Comparison of ENCODE assay signal across 18 cellular contexts in the genomic region with DNA sequence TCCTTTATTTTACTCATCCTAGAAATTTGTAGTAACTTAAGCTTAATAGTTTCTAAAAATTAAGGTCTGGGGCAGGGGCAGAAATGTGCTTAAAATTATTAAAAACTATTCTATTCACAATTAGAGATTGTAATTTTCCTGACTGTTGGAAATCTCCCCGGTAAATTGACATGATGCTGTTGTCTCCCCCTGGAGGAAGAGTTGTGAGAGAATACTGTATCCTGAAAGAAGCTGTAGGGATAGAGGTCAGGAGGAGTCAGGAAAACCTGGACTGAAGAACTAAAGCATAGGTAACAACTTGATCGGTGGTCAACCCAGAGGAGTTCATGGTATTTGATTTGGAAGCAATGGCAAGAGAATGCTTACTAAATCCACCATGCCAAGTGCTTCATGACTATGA. TPM values are rescaled to one million over a fixed set of nuclear protein-coding genes. Genes with fewer than 3 reads are reported as not detected.
DNase-seq lines count a peak whose midpoint lies in the region; ATAC-seq and TF ChIP-seq lines count a peak whose summit lies in the region.
"Had no signal": no experiment of that assay in that cellular context is flagged by ENCODE, and none has a peak within 500 bp of the region (broad histone marks: within the 10 kb centered on the region; RNA-seq: fewer than 3 reads in every experiment).

No MANE protein-coding gene starts in this region.

- H3K18ac ChIP-seq in mesendoderm (ENCODE audit: low read length), result no peak overlapping the region

- H3K79me2 ChIP-seq in mesendoderm (ENCODE audit: control insufficient read depth, insufficient read depth, low read length), result peaks cover 8% of the 10 kb centered on the region

- H3K23ac ChIP-seq in mesendoderm (ENCODE audit: low read length), result no peak overlapping the region

- H3K4me2 ChIP-seq in mesendoderm (ENCODE audit: low read length), result no peak overlapping the region

- H2AK5ac ChIP-seq in mesendoderm (ENCODE audit: low read length), result no peak overlapping the region

- no peak overlapping the region for H4K5ac ChIP-seq in mesendoderm (ENCODE audit: low read length)

- no peaks in the 10 kb centered on the region for H3K27me3 Mint-ChIP-seq in activated CD4-positive, alpha-beta T cell treated with anti-CD3 and anti-CD28 coated beads, Interleukin-2, amount 10 ng/mL, durations not matched to agents 24 days and 14 days
- H3K27me3 Mint-ChIP-seq: activated naive CD4-positive, alpha-beta T cell treated with anti-CD3 and anti-CD28 coated beads, Interleukin-2, amount 10 ng/mL, durations not matched to agents 7 days and 5 days had no signal

- no peak overlapping the region for H3K4me3 Mint-ChIP-seq in activated CD4-positive, alpha-beta T cell treated with anti-CD3 and anti-CD28 coated beads, Interleukin-2, amount 10 ng/mL, durations not matched to agents 24 days and 14 days
- H3K4me3 Mint-ChIP-seq: activated naive CD4-positive, alpha-beta T cell treated with anti-CD3 and anti-CD28 coated beads, Interleukin-2, amount 10 ng/mL, durations not matched to agents 7 days and 5 days had no signal

- no peak overlapping the region for H2BK120ac ChIP-seq in mesendoderm (ENCODE audit: low read depth, low read length)

- H2BK5ac ChIP-seq in mesendoderm (ENCODE audit: low read length), result no peak overlapping the region

- intact Hi-C loops in A673 (cut with micrococcal nuclease; ENCODE audit: unreplicated experiment), result no loop called here
- intact Hi-C loops in colonic mucosa (cut with DNase I), result no loop called here
- intact Hi-C loops in activated CD4-positive, alpha-beta T cell treated with anti-CD3 and anti-CD28 coated beads, Interleukin-2, amount 10 ng/mL, durations not matched to agents 24 days and 14 days (cut with micrococcal nuclease), result no loop called here

- H3K27ac Mint-ChIP-seq in activated CD4-positive, alpha-beta T cell treated with anti-CD3 and anti-CD28 coated beads, Interleukin-2, amount 10 ng/mL, durations not matched to agents 24 days and 14 days, result no peak overlapping the region
- H3K27ac Mint-ChIP-seq: activated naive CD4-positive, alpha-beta T cell treated with anti-CD3 and anti-CD28 coated beads, Interleukin-2, amount 10 ng/mL, durations not matched to agents 7 days and 5 days had no signal

- CTCF ChIA-PET in A673 (lab: Charles Lee), result interaction anchor here (0.5 to 1.1 kb wide), 2 partner anchors 16 to 168 kb away, joined by 3 to 9 read pairs; no protein-coding TSS in a partner anchor

- peaks cover 10% of the 10 kb centered on the region for H3K4me1 Mint-ChIP-seq in activated CD4-positive, alpha-beta T cell treated with anti-CD3 and anti-CD28 coated beads, Interleukin-2, amount 10 ng/mL, durations not matched to agents 24 days and 14 days

- H3K56ac ChIP-seq in mesendoderm (ENCODE audit: low read length), result no peak overlapping the region

- no CpG with 5 or more reads among the region's 2 CpGs for WGBS in mesendoderm (ENCODE audit: extremely low coverage, insufficient coverage, low lambda C conversion rate)

- no peak overlapping the region for H2BK15ac ChIP-seq in mesendoderm (replicated peaks; ENCODE audit: low read depth)

- H3K36me3 ChIP-seq in A673 (ENCODE audit: insufficient read depth, low read length, poor library complexity, severe bottlenecking), result no peaks in the 10 kb centered on the region
- H3K36me3 ChIP-seq in colonic mucosa, result no peaks in the 10 kb centered on the region
- peaks cover 2% of the 10 kb centered on the region for H3K36me3 ChIP-seq in mesendoderm (ENCODE audit: control insufficient read depth, insufficient read depth, low read length)

- TF ChIP-seq CTCF in A673 (conservative IDR thresholded peaks at IDR 0.05; ENCODE audit: low read depth, low read length) (peak; percentile 49), LNCAP (IDR thresholded peaks at IDR 0.05) (0 out of 2 replicates have a peak, but pooled peaks have one; percentile 15), colonic mucosa (IDR thresholded peaks at IDR 0.05) (peak; percentile 12)

- H3K4me3 ChIP-seq in A673 (ENCODE audit: low read depth, low read length, poor library complexity, severe bottlenecking), result no peak overlapping the region
- no peak overlapping the region for H3K4me3 ChIP-seq in colonic mucosa
- no peak overlapping the region for H3K4me3 ChIP-seq in mesendoderm (ENCODE audit: low read length)
- H3K4me3 ChIP-seq: SK-N-MC, spleen had no signal

- peaks cover 8% of the 10 kb centered on the region for H3K79me1 ChIP-seq in mesendoderm (ENCODE audit: low read length)

- H3K4ac ChIP-seq in mesendoderm (ENCODE audit: low read depth, low read length), result no peak overlapping the region

- H4K8ac ChIP-seq in mesendoderm (ENCODE audit: low read depth, low read length), result no peak overlapping the region

- DNase-seq in A673 (ENCODE audit: low spot score) (no peak), colonic mucosa (no peak), mesendoderm (peak; percentile 43), NCI-H2107 treated with DMSO at 0.1 percent for 48 hours (lab: John Stamatoyannopoulos, UW; ENCODE audit: unreplicated experiment) (no peak)
- DNase-seq in activated CD4-positive, alpha-beta T cell treated with anti-CD3 and anti-CD28 coated beads, Interleukin-2, amount 10 ng/mL, durations not matched to agents 24 days and 14 days, result no peak
- DNase-seq: activated naive CD4-positive, alpha-beta T cell treated with anti-CD3 and anti-CD28 coated beads, Interleukin-2, amount 10 ng/mL, durations not matched to agents 7 days and 5 days; caudate nucleus; DMS 273 treated with DMSO at 0.1 percent for 48 hours; erythroblast; NCI-H1930; occipital lobe; spleen had no signal

- POLR2A ChIA-PET in A673 (lab: Charles Lee; ENCODE audit: low non-redundant PET), result no interaction called here

- ATAC-seq in HG02852 (IDR thresholded peaks at IDR 0.05; ENCODE audit: unreplicated experiment) (no peak), GM21717 (IDR thresholded peaks at IDR 0.05; ENCODE audit: unreplicated experiment) (no peak)

- H3K9me3 ChIP-seq in A673 (ENCODE audit: low read depth, low read length, poor library complexity, severe bottlenecking), result no peaks in the 10 kb centered on the region
- H3K9me3 ChIP-seq in colonic mucosa, result no peaks in the 10 kb centered on the region
- H3K9me3 ChIP-seq: spleen had no signal

- no peak overlapping the region for H3K9ac ChIP-seq in colonic mucosa (ENCODE audit: low read depth in 2 of 2, low read length in 2 of 2)
- H3K9ac ChIP-seq in mesendoderm (ENCODE audit: low read length), result no peak overlapping the region

- H3K27ac ChIP-seq in A673 (ENCODE audit: low read depth, low read length, poor library complexity, severe bottlenecking) (no peak overlapping the region), colonic mucosa (no peak overlapping the region), mesendoderm (ENCODE audit: low read depth, low read length) (no peak overlapping the region)
- H3K27ac ChIP-seq: SK-N-MC, spleen had no signal

- H3K9me3 Mint-ChIP-seq in activated CD4-positive, alpha-beta T cell treated with anti-CD3 and anti-CD28 coated beads, Interleukin-2, amount 10 ng/mL, durations not matched to agents 24 days and 14 days, result peaks cover 4% of the 10 kb centered on the region
- H3K9me3 Mint-ChIP-seq: activated naive CD4-positive, alpha-beta T cell treated with anti-CD3 and anti-CD28 coated beads, Interleukin-2, amount 10 ng/mL, durations not matched to agents 7 days and 5 days had no signal

- peaks cover 7% of the 10 kb centered on the region for H3K36me3 Mint-ChIP-seq in activated CD4-positive, alpha-beta T cell treated with anti-CD3 and anti-CD28 coated beads, Interleukin-2, amount 10 ng/mL, durations not matched to agents 24 days and 14 days (ENCODE audit: low read depth)

- H3K27me3 ChIP-seq in A673 (replicated peaks; ENCODE audit: insufficient read depth, low read depth, low read length, poor library complexity) (no peaks in the 10 kb centered on the region), colonic mucosa (no peaks in the 10 kb centered on the region), mesendoderm (ENCODE audit: insufficient read depth, low read length, poor library complexity) (no peaks in the 10 kb centered on the region)
- H3K27me3 ChIP-seq: spleen had no signal

- H3K4me1 ChIP-seq in A673 (ENCODE audit: insufficient read depth, low read length, poor library complexity, severe bottlenecking) (peaks cover 14% of the 10 kb centered on the region), colonic mucosa (no peaks in the 10 kb centered on the region), mesendoderm (ENCODE audit: control insufficient read depth, low read depth, low read length) (no peaks in the 10 kb centered on the region)

- no TSS peak for BruUV-seq in A673 (replicated peaks; lab: Mats Ljungman, UMichigan)

RNA-seq across cellular contexts. Expression of a gene that starts 16.2 kb away (rescaled TPM):
- 1.2 and 1.5 TPM in 2 replicates for total RNA-seq in A673 (2021)
- 10 to 100 TPM; 10.4 to 15.7 TPM for total RNA-seq in colonic mucosa
- polyA plus RNA-seq in mesendoderm (2013, experiment 1 of 2), result 0.21 TPM
- 0.14 TPM for polyA plus RNA-seq in mesendoderm (2013, experiment 2 of 2)
- total RNA-seq in activated CD4-positive, alpha-beta T cell treated with anti-CD3 and anti-CD28 coated beads, Interleukin-2, amount 10 ng/mL, durations not matched to agents 24 days and 14 days, result 0.24 TPM in 1 of 2 replicates, not detected in the other

RNA-seq across cellular contexts. Expression of a gene that starts 21.9 kb away (rescaled TPM):
- total RNA-seq in A673 (2021) (31.4 and 33.3 TPM in 2 replicates), colonic mucosa (10 to 100 TPM in 1 of 2 donors, 1 to 10 TPM in 1; 7.0 to 12.7 TPM)
- 10.6 TPM for polyA plus RNA-seq in mesendoderm (2013, experiment 1 of 2)
- polyA plus RNA-seq in mesendoderm (2013, experiment 2 of 2), result 10.4 TPM
- 10.6 TPM in 2 replicates for total RNA-seq in activated CD4-positive, alpha-beta T cell treated with anti-CD3 and anti-CD28 coated beads, Interleukin-2, amount 10 ng/mL, durations not matched to agents 24 days and 14 days

RNA-seq across cellular contexts. Expression of a gene that starts 26.2 kb away (rescaled TPM):
- not detected in 2 replicates for total RNA-seq in A673 (2021)
- 100 to 1,000 TPM; 122 to 155 TPM for total RNA-seq in colonic mucosa
- polyA plus RNA-seq in mesendoderm (2013, experiment 1 of 2), result not detected
- 0.07 TPM for polyA plus RNA-seq in mesendoderm (2013, experiment 2 of 2)
- 0.23 TPM in 1 of 2 replicates, not detected in the other for total RNA-seq in activated CD4-positive, alpha-beta T cell treated with anti-CD3 and anti-CD28 coated beads, Interleukin-2, amount 10 ng/mL, durations not matched to agents 24 days and 14 days
- total RNA-seq: LHCN-M2, occipital lobe, subcutaneous adipose tissue had no signal

RNA-seq across cellular contexts. Expression of a gene that starts 38.5 kb away (rescaled TPM):
- total RNA-seq in A673 (2021) (38.1 and 43.8 TPM in 2 replicates), colonic mucosa (10 to 100 TPM in 1 of 2 donors, 1 to 10 TPM in 1; 3.1 to 11.1 TPM)
- polyA plus RNA-seq in mesendoderm (2013, experiment 1 of 2), result 0.42 TPM
- 0.67 TPM for polyA plus RNA-seq in mesendoderm (2013, experiment 2 of 2)
- 4.4 and 5.4 TPM in 2 replicates for total RNA-seq in activated CD4-positive, alpha-beta T cell treated with anti-CD3 and anti-CD28 coated beads, Interleukin-2, amount 10 ng/mL, durations not matched to agents 24 days and 14 days

Comparison
In these comparisons a context has a peak if more than half of its experiments do, and no peak if none do; other contexts are left out.
1. RNA of a gene that starts 26.2 kb away (total RNA-seq): 122 to 155 TPM in colonic mucosa; 0.23 TPM in activated CD4-positive, alpha-beta T cell treated with anti-CD3 and anti-CD28 coated beads, Interleukin-2, amount 10 ng/mL, durations not matched to agents 24 days and 14 days and not detected in A673; every median in the first group is over 10 times any median in the second.
2. Peak in every context shown above with its lines, with median percentiles within 50 percentile points of each other: CTCF ChIP-seq.